17 cellular contexts compared by ENCODE assay signal in genomic region chr4:18405054-18405453, GRCh38.
"Had no signal": no experiment of that assay in that cellular context is flagged by ENCODE, and none has a peak within 500 bp of the region (broad histone marks: within the 10 kb centered on the region; RNA-seq: fewer than 3 reads in every experiment).

No MANE protein-coding gene starts in this region.

- H3K9me3 ChIP-seq: ascending aorta had no signal

- H3K4me3 ChIP-seq: ascending aorta, PC-9 had no signal

- H3K27ac ChIP-seq: ascending aorta, PC-9 had no signal

- H3K4me2 ChIP-seq: PC-9 had no signal

- DNase-seq: activated CD4-positive, alpha-beta T cell treated with anti-CD3 and anti-CD28 coated beads for 4 hours; activated CD8-positive, alpha-beta T cell treated with anti-CD3 and anti-CD28 coated beads for 36 hours; activated effector memory CD4-positive, alpha-beta T cell treated with anti-CD3 and anti-CD28 coated beads, Interleukin-2, amount 50 U/mL, for 16 hours; activated naive CD4-positive, alpha-beta T cell treated with Interleukin-2 at 50 U/mL for 16 hours; activated naive CD8-positive, alpha-beta T cell treated with anti-CD3 and anti-CD28 coated beads, Interleukin-2, amount 50 U/mL, for 24 hours; activated T-cell treated with anti-CD3 and anti-CD28 coated beads, Interleukin-2, amount 50 U/mL, for 24 hours; amniotic stem cell; NCI-H1092; NCI-H1417; NCI-H1930; NCI-H345; NCI-H510A; PC-9; SHP77 treated with DMSO at 0.1 percent for 48 hours had no signal

- H2AFZ ChIP-seq: PC-9 had no signal

- H3K27me3 ChIP-seq: ascending aorta had no signal

- H3K36me3 ChIP-seq: ascending aorta had no signal

- ATAC-seq: activated CD4-positive, CD25-positive, alpha-beta regulatory T cell treated with anti-CD3 and anti-CD28 coated beads, Interleukin-2, amount 50 U/mL, for 24 hours; activated CD8-positive, alpha-beta T cell treated with anti-CD3 and anti-CD28 coated beads for 36 hours; activated naive CD4-positive, alpha-beta T cell treated with anti-CD3 and anti-CD28 coated beads, Interleukin-2, amount 50 U/mL, for 72 hours; activated naive CD8-positive, alpha-beta T cell treated with anti-CD3 and anti-CD28 coated beads, Interleukin-2, amount 50 U/mL, for 24 hours had no signal
